Comparison of ENCODE assay signal across 7 cellular contexts in genomic region chr1:179121159-179121938, GRCh38. TPM values are rescaled to one million over a fixed set of nuclear protein-coding genes. Genes with fewer than 3 reads are reported as not detected.
DNase-seq lines count a peak whose midpoint lies in the region; ATAC-seq and TF ChIP-seq lines count a peak whose summit lies in the region.

No MANE protein-coding gene starts in this region.

- H3K27ac Mint-ChIP-seq in activated T-helper 1 cell treated with anti-CD3 and anti-CD28 coated beads, Interleukin-12 subunit alpha, Interleukin-12 subunit beta, Interleukin-2, Interleukin-4 antibody, amounts not matched to agents 30 ng/mL and 10 ng/mL and 1 ng/mL, durations not matched to agents 14 hours and 24 hours and 36 hours: no peak overlapping the region

- H3K4me3 Mint-ChIP-seq in activated T-helper 1 cell treated with anti-CD3 and anti-CD28 coated beads, Interleukin-12 subunit alpha, Interleukin-12 subunit beta, Interleukin-2, Interleukin-4 antibody, amounts not matched to agents 30 ng/mL and 10 ng/mL and 1 ng/mL, durations not matched to agents 14 hours and 24 hours and 36 hours: no peak overlapping the region

- 84% methylated on average over 7 of the region's 7 CpGs for WGBS in lower leg skin, 2 donors

- no peak overlapping the region for H3K4me3 ChIP-seq in GM12865 (ENCODE audit: low read depth, low read length)
- H3K4me3 ChIP-seq in NB4 (ENCODE audit: low read depth, low read length): no peak overlapping the region
- H3K4me3 ChIP-seq in right atrium auricular region: no peak overlapping the region
- H3K4me3 ChIP-seq in skeletal muscle satellite cell (ENCODE audit: low read length): no peak overlapping the region
- no peak overlapping the region for H3K4me3 ChIP-seq in lower leg skin (ENCODE audit: low read depth, poor library complexity, severe bottlenecking)

- no peaks in the 10 kb centered on the region for H3K27me3 Mint-ChIP-seq in activated T-helper 1 cell treated with anti-CD3 and anti-CD28 coated beads, Interleukin-12 subunit alpha, Interleukin-12 subunit beta, Interleukin-2, Interleukin-4 antibody, amounts not matched to agents 30 ng/mL and 10 ng/mL and 1 ng/mL, durations not matched to agents 14 hours and 24 hours and 36 hours (ENCODE audit: insufficient read depth)

- peak; percentile 51 for TF ChIP-seq CTCF in GM12865 (IDR thresholded peaks at IDR 0.05; ENCODE audit: insufficient read depth, low read depth, low read length, missing control alignments)
- peak; percentile 41 for TF ChIP-seq CTCF in NB4 (IDR thresholded peaks at IDR 0.05; ENCODE audit: low read depth, low read length)
- peak; percentile 39 to 71 for TF ChIP-seq CTCF in right atrium auricular region (IDR thresholded peaks at IDR 0.05)
- no peak for TF ChIP-seq CTCF in lower leg skin (IDR thresholded peaks at IDR 0.05)

- no peak for ATAC-seq in GM18498 (IDR thresholded peaks at IDR 0.05; ENCODE audit: unreplicated experiment)

- DNase-seq in GM12865 (ENCODE audit: low read depth): peak; percentile 54
- peak; percentile 62 for DNase-seq in NB4 (ENCODE audit: low read depth)
- DNase-seq in activated T-helper 1 cell treated with anti-CD3 and anti-CD28 coated beads, Interleukin-12 subunit alpha, Interleukin-12 subunit beta, Interleukin-2, Interleukin-4 antibody, amounts not matched to agents 30 ng/mL and 10 ng/mL and 1 ng/mL, durations not matched to agents 14 hours and 24 hours and 36 hours (ENCODE audit: low spot score): peak; percentile 13
- no peak for DNase-seq in right atrium auricular region (ENCODE audit: low spot score)
- no peak for DNase-seq in lower leg skin (ENCODE audit: low spot score in 2 of 2)

- H3K36me3 ChIP-seq in right atrium auricular region (peaks cover 29% of the 10 kb centered on the region), skeletal muscle satellite cell (ENCODE audit: insufficient read depth, low read length) (peaks cover 86% of the 10 kb centered on the region)

- H3K4me1 ChIP-seq in right atrium auricular region (no peaks in the 10 kb centered on the region), skeletal muscle satellite cell (ENCODE audit: control insufficient read depth, insufficient read depth, low read length) (peaks cover 26% of the 10 kb centered on the region)

- peaks cover 9% of the 10 kb centered on the region for H3K4me1 Mint-ChIP-seq in activated T-helper 1 cell treated with anti-CD3 and anti-CD28 coated beads, Interleukin-12 subunit alpha, Interleukin-12 subunit beta, Interleukin-2, Interleukin-4 antibody, amounts not matched to agents 30 ng/mL and 10 ng/mL and 1 ng/mL, durations not matched to agents 14 hours and 24 hours and 36 hours (ENCODE audit: low read depth)

- intact Hi-C loops in activated T-helper 1 cell treated with anti-CD3 and anti-CD28 coated beads, Interleukin-12 subunit alpha, Interleukin-12 subunit beta, Interleukin-2, Interleukin-4 antibody, amounts not matched to agents 30 ng/mL and 10 ng/mL and 1 ng/mL, durations not matched to agents 14 hours and 24 hours and 36 hours (cut with micrococcal nuclease): loop anchor here (1.0 to 2.0 kb wide), 5 partner anchors 41 to 248 kb away; partner anchors contain the start of gene AXDND1
- intact Hi-C loops in lower leg skin (cut with DNase I; ENCODE audit: low total_unique reads): no loop called here

- peak overlapping the region; percentile 32 for H3K9ac ChIP-seq in skeletal muscle satellite cell (ENCODE audit: low read depth, low read length)

- no peak overlapping the region for H3K27ac ChIP-seq in right atrium auricular region

- no peak overlapping the region for H3K4me2 ChIP-seq in skeletal muscle satellite cell (ENCODE audit: low read length)

- H3K9me3 Mint-ChIP-seq in activated T-helper 1 cell treated with anti-CD3 and anti-CD28 coated beads, Interleukin-12 subunit alpha, Interleukin-12 subunit beta, Interleukin-2, Interleukin-4 antibody, amounts not matched to agents 30 ng/mL and 10 ng/mL and 1 ng/mL, durations not matched to agents 14 hours and 24 hours and 36 hours: no peaks in the 10 kb centered on the region

- H3K9me3 ChIP-seq in right atrium auricular region: no peaks in the 10 kb centered on the region
- no peaks in the 10 kb centered on the region for H3K9me3 ChIP-seq in skeletal muscle satellite cell (replicated peaks; ENCODE audit: low read length)

- peaks cover 12% of the 10 kb centered on the region for H3K36me3 Mint-ChIP-seq in activated T-helper 1 cell treated with anti-CD3 and anti-CD28 coated beads, Interleukin-12 subunit alpha, Interleukin-12 subunit beta, Interleukin-2, Interleukin-4 antibody, amounts not matched to agents 30 ng/mL and 10 ng/mL and 1 ng/mL, durations not matched to agents 14 hours and 24 hours and 36 hours (ENCODE audit: low read depth)

- TF ChIP-seq POLR2A in NB4 (IDR thresholded peaks at IDR 0.05; ENCODE audit: extremely low read depth, insufficient read length) (no peak), lower leg skin (IDR thresholded peaks at IDR 0.05) (no peak)

- H3K27me3 ChIP-seq in right atrium auricular region: no peaks in the 10 kb centered on the region
- H3K27me3 ChIP-seq in skeletal muscle satellite cell (ENCODE audit: control insufficient read depth, insufficient read depth, low read length): no peaks in the 10 kb centered on the region

RNA-seq across cellular contexts. Expression of gene TOR3A, which starts 39.5 kb away (rescaled TPM):
- 41.3 and 44.1 TPM in 2 replicates for total RNA-seq in activated T-helper 1 cell treated with anti-CD3 and anti-CD28 coated beads, Interleukin-12 subunit alpha, Interleukin-12 subunit beta, Interleukin-2, Interleukin-4 antibody, amounts not matched to agents 30 ng/mL and 10 ng/mL and 1 ng/mL, durations not matched to agents 14 hours and 24 hours and 36 hours
- 10 to 100 TPM; 14.3 to 19.7 TPM for total RNA-seq in right atrium auricular region
- total RNA-seq in skeletal muscle satellite cell (2012; rRNA removed): 25.6 and 31.7 TPM in 2 replicates
- 10 to 100 TPM; 27.0 to 55.8 (median 48.2) TPM for total RNA-seq in lower leg skin

Comparison
In these comparisons a context has a peak if more than half of its experiments do, and no peak if none do; other contexts are left out.
1. DNase-seq: peak in GM12865 (single experiment), NB4 (single experiment) and activated T-helper 1 cell treated with anti-CD3 and anti-CD28 coated beads, Interleukin-12 subunit alpha, Interleukin-12 subunit beta, Interleukin-2, Interleukin-4 antibody, amounts not matched to agents 30 ng/mL and 10 ng/mL and 1 ng/mL, durations not matched to agents 14 hours and 24 hours and 36 hours (single experiment); none in right atrium auricular region (single experiment) and lower leg skin (0 of 2).
2. CTCF ChIP-seq: peak in GM12865 (single experiment), NB4 (single experiment) and right atrium auricular region (2 of 2); none in lower leg skin (0 of 3).